Comparison of ENCODE assay signal across 17 cellular contexts in the genomic region with DNA sequence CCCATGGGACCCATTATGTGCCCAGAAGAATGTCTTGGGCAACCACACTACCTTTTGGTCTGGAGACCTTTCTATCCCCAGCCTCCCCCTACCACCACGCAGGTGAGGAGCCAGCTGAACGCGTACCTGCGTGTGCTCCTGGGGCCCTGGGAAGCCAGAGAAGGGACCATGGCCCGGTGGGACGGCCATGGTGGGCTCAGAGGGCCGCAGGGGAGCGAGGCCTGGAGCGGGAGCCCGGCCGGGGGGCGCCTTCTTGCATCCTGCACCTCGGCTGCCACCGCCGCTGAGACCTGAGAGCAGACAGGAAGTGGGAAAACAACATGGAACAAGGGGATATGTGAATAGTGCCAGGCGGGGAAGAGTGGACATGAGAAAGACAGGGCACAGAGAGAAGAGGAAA. TPM values are rescaled to one million over a fixed set of nuclear protein-coding genes. Genes with fewer than 3 reads are reported as not detected.
A peak's percentile ranks its signal among the peaks of the same experiment; 100 is the strongest.
DNase-seq lines count a peak whose midpoint lies in the region; ATAC-seq and TF ChIP-seq lines count a peak whose summit lies in the region.
"Had no signal": no experiment of that assay in that cellular context is flagged by ENCODE, and none has a peak within 500 bp of the region (broad histone marks: within the 10 kb centered on the region; RNA-seq: fewer than 3 reads in every experiment).

No MANE protein-coding gene starts in this region.

- CTCF ChIA-PET in MCF 10A (lab: Yijun Ruan, JAX), result no interaction called here

- no peak for TF ChIP-seq EP300 in tibial nerve (IDR thresholded peaks at IDR 0.05)

- intact Hi-C loops in MCF 10A (cut with micrococcal nuclease), result no loop called here
- intact Hi-C loops in breast epithelium (cut with DNase I; ENCODE audit: low total_unique reads), result no loop called here

- H3K27me3 Mint-ChIP-seq in MCF 10A (ENCODE audit: insufficient read depth, unreplicated experiment) (no peaks in the 10 kb centered on the region), naive B cell (no peaks in the 10 kb centered on the region)
- no peaks in the 10 kb centered on the region for H3K27me3 Mint-ChIP-seq in activated T-helper 17 cell treated with anti-CD3 and anti-CD28 coated beads, Interleukin-2, amount 50 U/mL, for 72 hours
- H3K27me3 Mint-ChIP-seq in stimulated activated naive CD8-positive, alpha-beta T cell treated with anti-CD3 and anti-CD28 coated beads, Interleukin-15, amount 100 ng/mL, for 72 hours, result no peaks in the 10 kb centered on the region

- 84 to 94% methylated on average over 16 of the region's 16 CpGs for WGBS in tibial nerve, 2 donors

- TF ChIP-seq CTCF in MCF 10A (IDR thresholded peaks at IDR 0.05; ENCODE audit: unreplicated experiment), result no peak
- no peak for TF ChIP-seq CTCF in breast epithelium (IDR thresholded peaks at IDR 0.05)
- TF ChIP-seq CTCF in tibial nerve (IDR thresholded peaks at IDR 0.05), result no peak

- H3K36me3 ChIP-seq in breast epithelium (no peaks in the 10 kb centered on the region), tibial nerve (peaks cover 0 to 72% (median 4%) of the 10 kb centered on the region in 3 donors)

- no peaks in the 10 kb centered on the region for H3K27me3 ChIP-seq in breast epithelium
- no peaks in the 10 kb centered on the region for H3K27me3 ChIP-seq in tibial nerve
- H3K27me3 ChIP-seq: esophagus squamous epithelium, vagina had no signal

- peaks cover 4 to 6% of the 10 kb centered on the region in 2 donors for H3K4me1 ChIP-seq in breast epithelium
- H3K4me1 ChIP-seq in tibial nerve, result peaks cover 0 to 29% (median 15%) of the 10 kb centered on the region in 4 donors

- H3K9me3 ChIP-seq in breast epithelium (no peaks in the 10 kb centered on the region), tibial nerve (no peaks in the 10 kb centered on the region)
- H3K9me3 ChIP-seq: esophagus squamous epithelium, vagina had no signal

- H3K9me3 Mint-ChIP-seq in MCF 10A (ENCODE audit: unreplicated experiment) (no peaks in the 10 kb centered on the region), naive B cell (peaks cover 0 to 2% (median 0%) of the 10 kb centered on the region in 7 donors)
- no peaks in the 10 kb centered on the region for H3K9me3 Mint-ChIP-seq in activated T-helper 17 cell treated with anti-CD3 and anti-CD28 coated beads, Interleukin-2, amount 50 U/mL, for 72 hours
- no peaks in the 10 kb centered on the region for H3K9me3 Mint-ChIP-seq in stimulated activated naive CD8-positive, alpha-beta T cell treated with anti-CD3 and anti-CD28 coated beads, Interleukin-15, amount 100 ng/mL, for 72 hours

- H3K27ac Mint-ChIP-seq in MCF 10A (ENCODE audit: low read depth, unreplicated experiment) (no peak overlapping the region), naive B cell (peak overlapping the region in 3 of 6 donors; percentile 67 to 94 (median 88))
- peak overlapping the region; percentile 79 for H3K27ac Mint-ChIP-seq in activated T-helper 17 cell treated with anti-CD3 and anti-CD28 coated beads, Interleukin-2, amount 50 U/mL, for 72 hours
- peak overlapping the region; percentile 14 to 73 for H3K27ac Mint-ChIP-seq in stimulated activated naive CD8-positive, alpha-beta T cell treated with anti-CD3 and anti-CD28 coated beads, Interleukin-15, amount 100 ng/mL, for 72 hours

- BruUV-seq in MCF 10A (replicated peaks; lab: Mats Ljungman, UMichigan), result no TSS peak

- H3K4me3 Mint-ChIP-seq in MCF 10A (ENCODE audit: unreplicated experiment), result peak overlapping the region; percentile 79
- peak overlapping the region; percentile 62 for H3K4me3 Mint-ChIP-seq in activated T-helper 17 cell treated with anti-CD3 and anti-CD28 coated beads, Interleukin-2, amount 50 U/mL, for 72 hours
- H3K4me3 Mint-ChIP-seq in naive B cell, result peak overlapping the region in 7 of 8 donors; percentile 71 to 91 (median 87)
- peak overlapping the region; percentile 44 to 72 for H3K4me3 Mint-ChIP-seq in stimulated activated naive CD8-positive, alpha-beta T cell treated with anti-CD3 and anti-CD28 coated beads, Interleukin-15, amount 100 ng/mL, for 72 hours

- H3K4me1 Mint-ChIP-seq in MCF 10A (ENCODE audit: insufficient read depth, unreplicated experiment) (peaks cover 21% of the 10 kb centered on the region), naive B cell (peaks cover 34 to 47% (median 40%) of the 10 kb centered on the region in 3 donors)
- peaks cover 24% of the 10 kb centered on the region for H3K4me1 Mint-ChIP-seq in activated T-helper 17 cell treated with anti-CD3 and anti-CD28 coated beads, Interleukin-2, amount 50 U/mL, for 72 hours
- H3K4me1 Mint-ChIP-seq in stimulated activated naive CD8-positive, alpha-beta T cell treated with anti-CD3 and anti-CD28 coated beads, Interleukin-15, amount 100 ng/mL, for 72 hours, result peaks cover 51% of the 10 kb centered on the region

- H3K36me3 Mint-ChIP-seq in MCF 10A (ENCODE audit: insufficient read depth, unreplicated experiment), result peaks cover 90% of the 10 kb centered on the region
- peaks cover 90% of the 10 kb centered on the region for H3K36me3 Mint-ChIP-seq in activated T-helper 17 cell treated with anti-CD3 and anti-CD28 coated beads, Interleukin-2, amount 50 U/mL, for 72 hours (ENCODE audit: low read depth)
- H3K36me3 Mint-ChIP-seq in naive B cell, result peaks cover 13 to 21% of the 10 kb centered on the region in 2 donors

- H3K4me3 ChIP-seq in breast epithelium, result no peak overlapping the region
- no peak overlapping the region for H3K4me3 ChIP-seq in tibial nerve

- POLR2A ChIA-PET in MCF 10A (lab: Yijun Ruan, JAX), result no interaction called here

- ATAC-seq in activated T-helper 17 cell treated with anti-CD3 and anti-CD28 coated beads, Interleukin-2, amount 50 U/mL, for 72 hours (replicated peaks), result no peak
- ATAC-seq in naive B cell (ENCODE audit: low read depth in 2 of 2) (no peak), GM18519 (IDR thresholded peaks at IDR 0.05; ENCODE audit: low FRiP score, unreplicated experiment) (no peak)
- no peak for ATAC-seq in stimulated activated naive CD8-positive, alpha-beta T cell treated with anti-CD3 and anti-CD28 coated beads, Interleukin-15, amount 100 ng/mL, for 72 hours

- DNase-seq in MCF 10A (ENCODE audit: unreplicated experiment) (no peak), breast epithelium (ENCODE audit: low spot score in 2 of 2) (no peak), naive B cell (no peak), tibial nerve (ENCODE audit: low spot score in 2 of 2) (no peak), islet precursor cell (no peak)
- DNase-seq in stimulated activated naive CD8-positive, alpha-beta T cell treated with anti-CD3 and anti-CD28 coated beads, Interleukin-15, amount 100 ng/mL, for 72 hours, result no peak
- DNase-seq: activated naive CD4-positive, alpha-beta T cell treated with anti-CD3 and anti-CD28 coated beads, Interleukin-2, amount 50 U/mL, for 16 hours; esophagus squamous epithelium; mammary epithelial cell; NCI-H1092 treated with DMSO at 0.1 percent for 48 hours; NCI-H226; stimulated activated CD4-positive, alpha-beta T cell treated with anti-CD3 and anti-CD28 coated beads, Interleukin-2, amount 100 ng/mL, for 24 hours had no signal

- H3K27ac ChIP-seq in breast epithelium, result peak overlapping the region in 1 of 2 donors; percentile 17
- H3K27ac ChIP-seq in tibial nerve, result peak overlapping the region in 1 of 4 donors; percentile 98
- H3K27ac ChIP-seq: vagina had no signal

- TF ChIP-seq POLR2A in breast epithelium (IDR thresholded peaks at IDR 0.05) (no peak), tibial nerve (IDR thresholded peaks at IDR 0.05) (no peak)

RNA-seq across cellular contexts. Expression of gene DYRK1B, which starts 2.3 kb away (rescaled TPM):
- total RNA-seq in MCF 10A (2022) (11.8 and 14.3 TPM in 2 replicates), breast epithelium (10 to 100 TPM in 1 of 3 donors, 1 to 10 TPM in 2; 6.2 to 12.1 (median 7.0) TPM), tibial nerve (10 to 100 TPM; 12.6 to 15.9 (median 13.1) TPM)
- 10 to 100 TPM in 1 of 2 donors, 1 to 10 TPM in 1; 8.8 to 17.6 TPM for total RNA-seq in activated T-helper 17 cell treated with anti-CD3 and anti-CD28 coated beads, Interleukin-2, amount 50 U/mL, for 72 hours
- 10 to 100 TPM in 4 of 6 donors, 1 to 10 TPM in 2; 8.8 to 15.9 (median 10.5) TPM for polyA plus RNA-seq in naive B cell (ENCODE audit: low read depth in 6 of 6)

RNA-seq across cellular contexts. Expression of gene FBL, which starts 14.5 kb away (rescaled TPM):
- total RNA-seq in MCF 10A (2022) (355 and 502 TPM in 2 replicates), breast epithelium (100 to 1,000 TPM; 111 to 217 (median 145) TPM), tibial nerve (100 to 1,000 TPM; 170 to 204 (median 177) TPM)
- 100 to 1,000 TPM; 513 to 639 TPM for total RNA-seq in activated T-helper 17 cell treated with anti-CD3 and anti-CD28 coated beads, Interleukin-2, amount 50 U/mL, for 72 hours
- polyA plus RNA-seq in naive B cell (ENCODE audit: low read depth in 6 of 6), result 100 to 1,000 TPM; 169 to 203 (median 179) TPM

RNA-seq across cellular contexts. Expression of gene LEUTX, which starts 53.0 kb away (rescaled TPM):
- total RNA-seq in MCF 10A (2022) (not detected in 2 replicates), breast epithelium (not detected), tibial nerve (not detected)
- total RNA-seq in activated T-helper 17 cell treated with anti-CD3 and anti-CD28 coated beads, Interleukin-2, amount 50 U/mL, for 72 hours, result not detected
- polyA plus RNA-seq in naive B cell (ENCODE audit: low read depth in 6 of 6), result not detected
- total RNA-seq: Daoy, esophagus squamous epithelium, mammary epithelial cell, pulmonary artery endothelial cell, vagina had no signal
- polyA plus RNA-seq: mammary epithelial cell had no signal
